In genomic region chr10:112159469-112159868, GRCh38 we compare ENCODE assay signal across 30 cellular contexts.
"Had no signal": no experiment of that assay in that cellular context is flagged by ENCODE, and none has a peak within 500 bp of the region (broad histone marks: within the 10 kb centered on the region; RNA-seq: fewer than 3 reads in every experiment).

No MANE protein-coding gene starts in this region.

- H3K27ac ChIP-seq: adrenal gland, body of pancreas, epithelial cell of prostate, WERI-Rb-1 had no signal

- H3K27ac Mint-ChIP-seq: activated B cell treated with CpG ODN at 0.5 μM for 24 hours; activated CD8-positive, alpha-beta T cell treated with anti-CD3 and anti-CD28 coated beads for 36 hours; activated naive CD4-positive, alpha-beta T cell treated with anti-CD3 and anti-CD28 coated beads for 36 hours; activated naive CD8-positive, alpha-beta T cell treated with anti-CD3 and anti-CD28 coated beads for 36 hours; activated naive CD8-positive, alpha-beta T cell treated with anti-CD3 and anti-CD28 coated beads, Interleukin-2, amount 50 U/mL, for 24 hours; activated T-helper 1 cell treated with anti-CD3 and anti-CD28 coated beads, Interleukin-12 subunit alpha, Interleukin-12 subunit beta, Interleukin-2, Interleukin-4 antibody, amounts not matched to agents 30 ng/mL and 10 ng/mL and 1 ng/mL, durations not matched to agents 14 hours and 24 hours and 36 hours; activated T-helper 2 cell treated with anti-CD3 and anti-CD28 coated beads, Interferon-gamma antibody, Interleukin-2, Interleukin-4, amounts not matched to agents 10 μg/mL and 5 μg/mL and 100 μg/mL, durations not matched to agents 14 hours and 24 hours and 36 hours; T-helper 17 cell had no signal

- H3K4me3 Mint-ChIP-seq: activated B cell treated with CpG ODN at 0.5 μM for 24 hours; activated CD8-positive, alpha-beta T cell treated with anti-CD3 and anti-CD28 coated beads for 36 hours; activated naive CD4-positive, alpha-beta T cell treated with anti-CD3 and anti-CD28 coated beads for 36 hours; activated naive CD4-positive, alpha-beta T cell treated with anti-CD3 and anti-CD28 coated beads, Interleukin-2, amount 50 U/mL, for 24 hours; activated naive CD8-positive, alpha-beta T cell treated with anti-CD3 and anti-CD28 coated beads for 36 hours; activated naive CD8-positive, alpha-beta T cell treated with anti-CD3 and anti-CD28 coated beads, Interleukin-2, amount 50 U/mL, for 24 hours; activated T-helper 1 cell treated with anti-CD3 and anti-CD28 coated beads, Interleukin-12 subunit alpha, Interleukin-12 subunit beta, Interleukin-2, Interleukin-4 antibody, amounts not matched to agents 30 ng/mL and 10 ng/mL and 1 ng/mL, durations not matched to agents 14 hours and 24 hours and 36 hours; T-helper 17 cell had no signal

- H3K27me3 ChIP-seq: adrenal gland, body of pancreas had no signal

- H3K9me3 ChIP-seq: adrenal gland, body of pancreas had no signal

- DNase-seq: activated B cell treated with CpG ODN at 0.5 μM for 24 hours; activated CD4-positive, alpha-beta T cell treated with anti-CD3 and anti-CD28 coated beads for 48 hours; activated CD4-positive, alpha-beta T cell treated with anti-CD3 and anti-CD28 coated beads, Interleukin-2, amount 50 U/mL, for 1 hour; activated CD4-positive, alpha-beta T cell treated with anti-CD3 and anti-CD28 coated beads, Interleukin-2, amount 50 U/mL, for 48 hours; activated CD8-positive, alpha-beta memory T cell treated with anti-CD3 and anti-CD28 coated beads for 24 hours; activated CD8-positive, alpha-beta memory T cell treated with anti-CD3 and anti-CD28 coated beads, Interleukin-2, amount 50 U/mL, for 4 hours; activated CD8-positive, alpha-beta T cell treated with anti-CD3 and anti-CD28 coated beads for 36 hours; activated effector memory CD4-positive, alpha-beta T cell treated with anti-CD3 and anti-CD28 coated beads, Interleukin-2, amount 50 U/mL, for 16 hours; activated naive CD4-positive, alpha-beta T cell treated with anti-CD3 and anti-CD28 coated beads for 36 hours; activated naive CD8-positive, alpha-beta T cell treated with anti-CD3 and anti-CD28 coated beads for 36 hours; activated naive CD8-positive, alpha-beta T cell treated with anti-CD3 and anti-CD28 coated beads, Interleukin-2, amount 50 U/mL, for 24 hours; activated T-cell treated with anti-CD3 and anti-CD28 coated beads, Interleukin-2, amount 50 U/mL, for 1 hour; activated T-cell treated with anti-CD3 and anti-CD28 coated beads, Interleukin-2, amount 50 U/mL, for 48 hours; adrenal gland; amygdala; aorta; body of pancreas; caudate nucleus; cortex of kidney; dermis blood vessel endothelial cell; effector CD4-positive, alpha-beta T cell; foreskin fibroblast; head of caudate nucleus; T-helper 1 cell; T-helper 17 cell; WERI-Rb-1 had no signal

- H3K27me3 Mint-ChIP-seq: activated B cell treated with CpG ODN at 0.5 μM for 24 hours; activated CD8-positive, alpha-beta T cell treated with anti-CD3 and anti-CD28 coated beads for 36 hours; activated naive CD4-positive, alpha-beta T cell treated with anti-CD3 and anti-CD28 coated beads, Interleukin-2, amount 50 U/mL, for 24 hours; activated naive CD8-positive, alpha-beta T cell treated with anti-CD3 and anti-CD28 coated beads for 36 hours; activated naive CD8-positive, alpha-beta T cell treated with anti-CD3 and anti-CD28 coated beads, Interleukin-2, amount 50 U/mL, for 24 hours; T-helper 17 cell had no signal

- H3K4me1 ChIP-seq: adrenal gland, body of pancreas had no signal

- H3K4me3 ChIP-seq: adrenal gland, body of pancreas had no signal

- H3K9me3 Mint-ChIP-seq: activated B cell treated with CpG ODN at 0.5 μM for 24 hours; activated CD8-positive, alpha-beta T cell treated with anti-CD3 and anti-CD28 coated beads for 36 hours; activated naive CD4-positive, alpha-beta T cell treated with anti-CD3 and anti-CD28 coated beads for 36 hours; activated naive CD4-positive, alpha-beta T cell treated with anti-CD3 and anti-CD28 coated beads, Interleukin-2, amount 50 U/mL, for 24 hours; activated naive CD8-positive, alpha-beta T cell treated with anti-CD3 and anti-CD28 coated beads for 36 hours; activated naive CD8-positive, alpha-beta T cell treated with anti-CD3 and anti-CD28 coated beads, Interleukin-2, amount 50 U/mL, for 24 hours; activated T-helper 1 cell treated with anti-CD3 and anti-CD28 coated beads, Interleukin-12 subunit alpha, Interleukin-12 subunit beta, Interleukin-2, Interleukin-4 antibody, amounts not matched to agents 30 ng/mL and 10 ng/mL and 1 ng/mL, durations not matched to agents 14 hours and 24 hours and 36 hours; activated T-helper 2 cell treated with anti-CD3 and anti-CD28 coated beads, Interferon-gamma antibody, Interleukin-2, Interleukin-4, amounts not matched to agents 10 μg/mL and 5 μg/mL and 100 μg/mL, durations not matched to agents 14 hours and 24 hours and 36 hours had no signal

- H3K4me1 Mint-ChIP-seq: activated B cell treated with CpG ODN at 0.5 μM for 24 hours; activated naive CD4-positive, alpha-beta T cell treated with anti-CD3 and anti-CD28 coated beads, Interleukin-2, amount 50 U/mL, for 24 hours; activated naive CD8-positive, alpha-beta T cell treated with anti-CD3 and anti-CD28 coated beads for 36 hours; activated naive CD8-positive, alpha-beta T cell treated with anti-CD3 and anti-CD28 coated beads, Interleukin-2, amount 50 U/mL, for 24 hours had no signal
